ENCODE assay signal across 27 cellular contexts in the genomic region with DNA sequence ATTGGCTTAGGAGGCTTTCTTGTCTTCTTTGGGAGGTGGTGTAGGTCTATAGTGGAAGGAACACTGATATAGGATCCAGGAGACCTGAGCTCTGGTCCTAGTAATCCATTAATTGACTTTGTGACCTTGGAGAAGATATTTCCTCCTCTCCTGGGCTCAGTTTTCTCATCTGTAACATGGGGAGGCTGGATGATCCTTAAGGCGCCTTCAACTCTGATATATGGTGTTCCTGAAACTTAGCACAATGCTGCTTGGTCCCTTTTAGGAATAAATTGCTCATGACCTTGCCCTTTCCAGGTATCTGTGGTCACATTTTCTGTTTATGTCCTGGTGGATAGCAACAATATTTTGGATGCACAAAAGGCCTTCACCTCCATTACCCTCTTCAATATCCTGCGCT. TPM values are rescaled to one million over a fixed set of nuclear protein-coding genes. Genes with fewer than 3 reads are reported as not detected.
A peak's percentile ranks its signal among the peaks of the same experiment; 100 is the strongest.
DNase-seq lines count a peak whose midpoint lies in the region; FAIRE-seq and TF ChIP-seq lines count a peak whose summit lies in the region.
"Had no signal": no experiment of that assay in that cellular context is flagged by ENCODE, and none has a peak within 500 bp of the region (broad histone marks: within the 10 kb centered on the region; RNA-seq: fewer than 3 reads in every experiment).

No MANE protein-coding gene starts in this region.

- no peak overlapping the region for H3K9ac ChIP-seq in H9 (ENCODE audit: extremely low read depth, insufficient read length, low read length)
- peak overlapping the region; percentile 72 for H3K9ac ChIP-seq in adipocyte (ENCODE audit: low read length)
- H3K9ac ChIP-seq: BLaER1 had no signal

- TF ChIP-seq EP300 in esophagus muscularis mucosa (IDR thresholded peaks at IDR 0.05), result no peak

- no peak overlapping the region for H3K23ac ChIP-seq in H9 (ENCODE audit: insufficient read length, low read depth, low read length)

- no peak overlapping the region for H3K4me3 Mint-ChIP-seq in H9
- H3K4me3 Mint-ChIP-seq: CD14-positive monocyte; CD4-positive, alpha-beta memory T cell; CD4-positive, CD25-positive, alpha-beta regulatory T cell; CD8-positive, alpha-beta memory T cell had no signal

- no peak overlapping the region; a peak in 1 of 7 replicates for H3K27ac Mint-ChIP-seq in H9
- H3K27ac Mint-ChIP-seq: CD14-positive monocyte; CD4-positive, alpha-beta memory T cell; CD4-positive, CD25-positive, alpha-beta regulatory T cell; CD8-positive, alpha-beta memory T cell had no signal

- no peak overlapping the region for H3T11ph ChIP-seq in H9 (ENCODE audit: low read length)

- H3K56ac ChIP-seq in H9 (ENCODE audit: insufficient read length, low read depth, low read length), result no peak overlapping the region

- H3K4me2 ChIP-seq in H9 (ENCODE audit: insufficient read depth, insufficient read length, low read length), result no peak overlapping the region
- H3K4me2 ChIP-seq: BLaER1 had no signal

- no peaks in the 10 kb centered on the region for H3K4me1 Mint-ChIP-seq in H9
- H3K4me1 Mint-ChIP-seq: CD14-positive monocyte; CD4-positive, alpha-beta memory T cell; CD4-positive, CD25-positive, alpha-beta regulatory T cell; CD8-positive, alpha-beta memory T cell had no signal

- H3K79me2 ChIP-seq in H9 (ENCODE audit: insufficient read depth, low read length), result no peaks in the 10 kb centered on the region

- no peak overlapping the region for H3K18ac ChIP-seq in H9 (ENCODE audit: insufficient read length, low read depth, low read length)

- H3K27ac ChIP-seq in H9 (ENCODE audit: insufficient read length, low read depth, low read length) (no peak overlapping the region), esophagus muscularis mucosa (replicated peaks in 1 of 4) (no peak overlapping the region), testis (no peak overlapping the region)
- H3K27ac ChIP-seq: BLaER1 had no signal

- H4K8ac ChIP-seq in H9 (replicated peaks; ENCODE audit: insufficient read length, low read depth, low read length), result no peak overlapping the region

- intact Hi-C loops in esophagus muscularis mucosa (cut with DNase I) (no loop called here), testis (cut with DNase I; ENCODE audit: low total_unique reads) (no loop called here)

- 0 out of 2 replicates have a peak overlapping the region, but pooled peaks have one; percentile 28 for H2BK15ac ChIP-seq in H9 (ENCODE audit: low read depth, low read length)

- no peak overlapping the region for H2BK12ac ChIP-seq in H9 (ENCODE audit: insufficient read length, low read depth, low read length)

- no peaks in the 10 kb centered on the region for H4K20me1 ChIP-seq in H9 (ENCODE audit: control insufficient read depth, insufficient read depth, insufficient read length)
- H4K20me1 ChIP-seq: BLaER1 had no signal

- no peaks in the 10 kb centered on the region for H3K36me3 Mint-ChIP-seq in H9 (ENCODE audit: insufficient read depth in 1 of 3, low read depth in 3 of 3)
- H3K36me3 Mint-ChIP-seq: CD14-positive monocyte had no signal

- no peaks in the 10 kb centered on the region for H3K23me2 ChIP-seq in H9 (ENCODE audit: insufficient read length, low read depth, low read length, poor library complexity, severe bottlenecking)

- H4K91ac ChIP-seq in H9 (ENCODE audit: insufficient read length, low read depth, low read length), result no peak overlapping the region

- DNase-seq in H9 (no peak), adipocyte (ENCODE audit: low read depth) (no peak), esophagus muscularis mucosa (ENCODE audit: extremely low spot score) (peak; percentile 74), testis (no peak), RCC 7860 (ENCODE audit: low spot score) (no peak)
- DNase-seq in stimulated activated CD4-positive, alpha-beta T cell treated with anti-CD3 and anti-CD28 coated beads, Interleukin-1b, Interleukin-23, amount 100 ng/mL, for 48 hours, result no peak
- DNase-seq: 8988T; ACHN; BE2C; C1 segment of cervical spinal cord; CD4-positive, alpha-beta memory T cell; CD4-positive, CD25-positive, alpha-beta regulatory T cell; CD8-positive, alpha-beta memory T cell; COR-L47; DMS 273 treated with DMSO at 0.1 percent for 48 hours; DMS153; DMS53; DMS79; DND-41; EL; GDM1 had no signal

- TF ChIP-seq CTCF in H9 (conservative IDR thresholded peaks at IDR 0.05) (no peak), esophagus muscularis mucosa (IDR thresholded peaks at IDR 0.05) (no peak), testis (IDR thresholded peaks at IDR 0.05) (no peak)

- no peak overlapping the region for H2BK20ac ChIP-seq in H9 (ENCODE audit: low read depth, low read length, poor library complexity, severe bottlenecking)

- WGBS in H9 (ENCODE audit: extremely low coverage, insufficient read length, low lambda C conversion rate), result no CpG with 5 or more reads among the region's 2 CpGs
- WGBS in esophagus muscularis mucosa, result 96% methylated on average over 2 of the region's 2 CpGs
- 89 to 99% methylated on average over 2 of the region's 2 CpGs for WGBS in testis, 2 donors

- H3K4me3 ChIP-seq in adipocyte (ENCODE audit: low read length) (no peak overlapping the region), esophagus muscularis mucosa (no peak overlapping the region), testis (no peak overlapping the region)
- H3K4me3 ChIP-seq: BLaER1, GM12878 had no signal

- H3K4me1 ChIP-seq in H9 (ENCODE audit: insufficient read depth, low read length) (no peaks in the 10 kb centered on the region), adipocyte (ENCODE audit: control insufficient read depth, insufficient read depth, low read length) (peaks cover 58% of the 10 kb centered on the region), esophagus muscularis mucosa (peaks cover 0 to 19% (median 4%) of the 10 kb centered on the region in 4 donors), testis (no peaks in the 10 kb centered on the region)
- H3K4me1 ChIP-seq: BE2C, BLaER1 had no signal

- no peak for TF ChIP-seq POLR2A in esophagus muscularis mucosa (IDR thresholded peaks at IDR 0.05; ENCODE audit: low read depth)
- TF ChIP-seq POLR2A in testis (IDR thresholded peaks at IDR 0.05), result no peak

- no peak overlapping the region for H3K14ac ChIP-seq in H9 (ENCODE audit: insufficient read depth, low read length)

- H3K4ac ChIP-seq in H9 (ENCODE audit: low read depth, low read length), result no peak overlapping the region

- H3K9me3 ChIP-seq in H9 (ENCODE audit: control insufficient read depth, low read depth, low read length), result no peaks in the 10 kb centered on the region
- no peaks in the 10 kb centered on the region for H3K9me3 ChIP-seq in adipocyte (ENCODE audit: control insufficient read depth, low read length)
- H3K9me3 ChIP-seq in esophagus muscularis mucosa, result no peaks in the 10 kb centered on the region
- H3K9me3 ChIP-seq in testis, result no peaks in the 10 kb centered on the region
- H3K9me3 ChIP-seq: BE2C, BLaER1 had no signal

- H3K9me3 Mint-ChIP-seq in H9, result no peaks in the 10 kb centered on the region
- H3K9me3 Mint-ChIP-seq: CD4-positive, alpha-beta memory T cell; CD8-positive, alpha-beta memory T cell had no signal

- H3K27me3 Mint-ChIP-seq in H9 (ENCODE audit: low read depth), result no peaks in the 10 kb centered on the region; the same call in 1 of the 2 replicates
- H3K27me3 Mint-ChIP-seq: CD4-positive, alpha-beta memory T cell; CD4-positive, CD25-positive, alpha-beta regulatory T cell had no signal

- H2BK120ac ChIP-seq in H9 (ENCODE audit: low read depth, low read length, poor library complexity, severe bottlenecking), result no peak overlapping the region

- H3K36me3 ChIP-seq in adipocyte (ENCODE audit: control insufficient read depth, insufficient read depth, low read length, severe bottlenecking), result peaks cover 35% of the 10 kb centered on the region
- H3K36me3 ChIP-seq in esophagus muscularis mucosa, result no peaks in the 10 kb centered on the region
- H3K36me3 ChIP-seq in testis (ENCODE audit: low read depth, missing control alignments), result no peaks in the 10 kb centered on the region
- H3K36me3 ChIP-seq: BE2C, BLaER1 had no signal

- no peak overlapping the region for H2AFZ ChIP-seq in H9 (ENCODE audit: low read length)

- no peak overlapping the region for H2BK5ac ChIP-seq in H9 (ENCODE audit: insufficient read length, low read length)

- no peak for FAIRE-seq in RCC 7860 (lab: Jason Lieb, UNC)
- FAIRE-seq: A204.1, GM12878, GM12892, GM19239 had no signal

- H3K79me1 ChIP-seq in H9 (ENCODE audit: insufficient read depth, low read depth, low read length, poor library complexity, severe bottlenecking), result no peaks in the 10 kb centered on the region

- no peak overlapping the region for H2AK5ac ChIP-seq in H9 (ENCODE audit: insufficient read length, low read length)

- H4K5ac ChIP-seq in H9 (ENCODE audit: insufficient read length, low read depth, low read length), result no peak overlapping the region

- H3K27me3 ChIP-seq in H9 (ENCODE audit: insufficient read depth, low read length), result no peaks in the 10 kb centered on the region
- H3K27me3 ChIP-seq in adipocyte (replicated peaks; ENCODE audit: control insufficient read depth, insufficient read depth, low read length), result no peaks in the 10 kb centered on the region
- no peaks in the 10 kb centered on the region for H3K27me3 ChIP-seq in esophagus muscularis mucosa
- H3K27me3 ChIP-seq in testis, result no peaks in the 10 kb centered on the region
- H3K27me3 ChIP-seq: BE2C, BLaER1 had no signal

RNA-seq across cellular contexts. Expression of a gene that starts 25.3 kb away (rescaled TPM):
- total RNA-seq in H9 (2021) (0.46 and 0.68 TPM in 2 replicates), esophagus muscularis mucosa (1 to 10 TPM in 1 of 4 donors, under 1 TPM in 3; 0.32 to 2.9 (median 0.42) TPM), testis (1 to 10 TPM in 1 of 2 donors, under 1 TPM in 1; 0.81 to 2.7 TPM)
- polyA plus RNA-seq in testis (ENCODE audit: insufficient read depth, low read depth, low replicate concordance), result 4.3 TPM
